In genomic region chr9:1155602-1156001, GRCh38 we compare ENCODE assay signal across 20 cellular contexts.
DNase-seq lines count a peak whose midpoint lies in the region; ATAC-seq and TF ChIP-seq lines count a peak whose summit lies in the region.
"Had no signal": no experiment of that assay in that cellular context is flagged by ENCODE, and none has a peak within 500 bp of the region (broad histone marks: within the 10 kb centered on the region; RNA-seq: fewer than 3 reads in every experiment).

No MANE protein-coding gene starts in this region.

- H3F3A ChIP-seq in PC-3 (ENCODE audit: low read length, unreplicated experiment): no peaks in the 10 kb centered on the region

- H3K36me3 ChIP-seq in KMS-11 (ENCODE audit: insufficient read depth) (no peaks in the 10 kb centered on the region), PC-3 (ENCODE audit: low read depth, low read length) (no peaks in the 10 kb centered on the region), body of pancreas (replicated peaks in 1 of 2; ENCODE audit: insufficient read depth in 1 of 2, low read depth in 2 of 2) (no peaks in the 10 kb centered on the region)
- H3K36me3 ChIP-seq: BE2C; BLaER1 treated with 17β-estradiol and CSF1 and Interleukin-3, amounts not matched to agents 10 nM and 100 nM had no signal

- H2AFZ ChIP-seq in KMS-11 (ENCODE audit: low read depth) (no peak overlapping the region), PC-3 (ENCODE audit: low read length) (no peak overlapping the region)
- H2AFZ ChIP-seq: GM23248 had no signal

- intact Hi-C loops in PC-3 (cut with micrococcal nuclease): loop anchor here (10.0 kb wide), 1 partner anchor 79 kb away; no protein-coding TSS in a partner anchor
- intact Hi-C loops in body of pancreas (cut with DNase I): no loop called here

- ATAC-seq in PC-3: no peak; the same call in 1 of the 2 replicates
- peak; percentile 38 for ATAC-seq in body of pancreas
- ATAC-seq in HG03025 (IDR thresholded peaks at IDR 0.05; ENCODE audit: low FRiP score, unreplicated experiment): no peak
- ATAC-seq: A549 had no signal

- H3K4me2 ChIP-seq in KMS-11 (peak overlapping the region; percentile 7; the same call in 1 of the 2 replicates), PC-3 (ENCODE audit: low read length) (no peak overlapping the region)
- H3K4me2 ChIP-seq: A549; BLaER1 treated with 17β-estradiol and CSF1 and Interleukin-3, amounts not matched to agents 10 nM and 100 nM had no signal

- H3K9me2 ChIP-seq in PC-3 (replicated peaks; ENCODE audit: low read length): no peaks in the 10 kb centered on the region

- no peak for TF ChIP-seq POLR2A in body of pancreas (IDR thresholded peaks at IDR 0.05)

- POLR2A ChIA-PET in PC-3 (lab: Charles Lee; ENCODE audit: unreplicated experiment): no interaction called here

- DNase-seq in PC-3 (peak; percentile 2), body of pancreas (no peak), OCI-M2 (lab: John Stamatoyannopoulos, UW; ENCODE audit: unreplicated experiment) (no peak), NCI-H128 (lab: John Stamatoyannopoulos, UW; ENCODE audit: unreplicated experiment) (no peak)
- DNase-seq: 8988T; ACHN; AML-193; BE2C; CD4-positive, alpha-beta T cell; CD8-positive, alpha-beta memory T cell; DMS53; DMS79 treated with DMSO at 0.1 percent for 48 hours; GF-D8; GM23248; H7; HCEC 1CT had no signal

- TF ChIP-seq CTCF in KMS-11 (conservative IDR thresholded peaks at IDR 0.05; ENCODE audit: low read depth, low read length) (no peak), PC-3 (conservative IDR thresholded peaks at IDR 0.05; ENCODE audit: low read depth, low read length) (no peak), body of pancreas (IDR thresholded peaks at IDR 0.05) (no peak)

- no TSS peak for BruUV-seq in PC-3 (replicated peaks; lab: Mats Ljungman, UMichigan)

- H3K4me1 ChIP-seq in KMS-11 (ENCODE audit: low read depth, poor library complexity, severe bottlenecking): peaks cover 18% of the 10 kb centered on the region
- H3K4me1 ChIP-seq in PC-3 (ENCODE audit: insufficient read depth, low read length): peaks cover 17% of the 10 kb centered on the region
- H3K4me1 ChIP-seq in body of pancreas: no peaks in the 10 kb centered on the region
- H3K4me1 ChIP-seq: A549; BE2C; BLaER1 treated with 17β-estradiol and CSF1 and Interleukin-3, amounts not matched to agents 10 nM and 100 nM had no signal

- H4K20me1 ChIP-seq in KMS-11 (ENCODE audit: insufficient read depth): no peaks in the 10 kb centered on the region
- no peaks in the 10 kb centered on the region for H4K20me1 ChIP-seq in PC-3 (ENCODE audit: low read length)
- H4K20me1 ChIP-seq: BLaER1 treated with 17β-estradiol and CSF1 and Interleukin-3, amounts not matched to agents 10 nM and 100 nM had no signal

- H3K9ac ChIP-seq in KMS-11: no peak overlapping the region
- no peak overlapping the region for H3K9ac ChIP-seq in PC-3 (ENCODE audit: low read length)
- H3K9ac ChIP-seq: BLaER1 treated with 17β-estradiol and CSF1 and Interleukin-3, amounts not matched to agents 10 nM and 100 nM; GM23248 had no signal

- H3K27ac ChIP-seq in KMS-11: no peak overlapping the region
- H3K27ac ChIP-seq in PC-3 (ENCODE audit: low read length): no peak overlapping the region
- peak overlapping the region in 1 of 4 donors; percentile 2 for H3K27ac ChIP-seq in body of pancreas
- H3K27ac ChIP-seq: A549; BLaER1 treated with 17β-estradiol and CSF1 and Interleukin-3, amounts not matched to agents 10 nM and 100 nM; GM23248 had no signal

- H3K79me2 ChIP-seq in KMS-11 (ENCODE audit: insufficient read depth, low read depth) (no peaks in the 10 kb centered on the region), PC-3 (ENCODE audit: low read length) (no peaks in the 10 kb centered on the region)

- CTCF ChIA-PET in PC-3 (lab: Charles Lee): no interaction called here

- H3K9me3 ChIP-seq in PC-3 (ENCODE audit: low read length) (no peaks in the 10 kb centered on the region), body of pancreas (no peaks in the 10 kb centered on the region)
- H3K9me3 ChIP-seq: A549; BE2C; BLaER1 treated with 17β-estradiol and CSF1 and Interleukin-3, amounts not matched to agents 10 nM and 100 nM had no signal

- no peaks in the 10 kb centered on the region for H3K27me3 ChIP-seq in KMS-11 (ENCODE audit: insufficient read depth, low read depth)
- H3K27me3 ChIP-seq in PC-3 (ENCODE audit: low read length): no peaks in the 10 kb centered on the region
- no peaks in the 10 kb centered on the region for H3K27me3 ChIP-seq in body of pancreas
- H3K27me3 ChIP-seq: BE2C; BLaER1 treated with 17β-estradiol and CSF1 and Interleukin-3, amounts not matched to agents 10 nM and 100 nM had no signal

- H3K4me3 ChIP-seq in KMS-11 (IDR thresholded peaks at IDR 0.05; ENCODE audit: insufficient read depth, low read depth, low read length): no peak overlapping the region
- H3K4me3 ChIP-seq in PC-3 (ENCODE audit: low read length): no peak overlapping the region
- H3K4me3 ChIP-seq in body of pancreas: no peak overlapping the region
- H3K4me3 ChIP-seq: A549; BLaER1 treated with 17β-estradiol and CSF1 and Interleukin-3, amounts not matched to agents 10 nM and 100 nM; GM23248 had no signal
